Comparison of ENCODE assay signal across 10 cellular contexts in genomic region chr15:67185621-67186225, GRCh38.
DNase-seq lines count a peak whose midpoint lies in the region; ATAC-seq, FAIRE-seq and TF ChIP-seq lines count a peak whose summit lies in the region.
"Had no signal": no experiment of that assay in that cellular context is flagged by ENCODE, and none has a peak within 500 bp of the region (broad histone marks: within the 10 kb centered on the region; RNA-seq: fewer than 3 reads in every experiment).

No MANE protein-coding gene starts in this region.

- FAIRE-seq in GM12891 (lab: Jason Lieb, UNC), result peak; percentile 45
- FAIRE-seq: colon had no signal

- peaks cover 39 to 69% of the 10 kb centered on the region in 2 donors for H3K36me3 Mint-ChIP-seq in stimulated activated naive B cell treated with anti-CD40 and anti-IgM and Interleukin-4, amounts not matched to agents 10 μg/mL and 1 μg/mL and 100 μg/mL, for 72 hours
- peaks cover 45% of the 10 kb centered on the region for H3K36me3 Mint-ChIP-seq in type B pancreatic cell

- peaks cover 13 to 25% of the 10 kb centered on the region in 2 donors for H3K4me1 Mint-ChIP-seq in stimulated activated naive B cell treated with anti-CD40 and anti-IgM and Interleukin-4, amounts not matched to agents 10 μg/mL and 1 μg/mL and 100 μg/mL, for 72 hours
- peaks cover 17% of the 10 kb centered on the region for H3K4me1 Mint-ChIP-seq in type B pancreatic cell (ENCODE audit: unreplicated experiment)

- H3K4me1 ChIP-seq in left lung, result peaks cover 7 to 14% of the 10 kb centered on the region in 2 donors

- TF ChIP-seq CTCF in type B pancreatic cell (conservative IDR thresholded peaks at IDR 0.05) (no peak), left lung (IDR thresholded peaks at IDR 0.05) (no peak)

- H3K4me3 Mint-ChIP-seq in stimulated activated naive B cell treated with anti-CD40 and anti-IgM and Interleukin-4, amounts not matched to agents 10 μg/mL and 1 μg/mL and 100 μg/mL, for 72 hours, result no peak overlapping the region
- no peak overlapping the region for H3K4me3 Mint-ChIP-seq in type B pancreatic cell

- peak overlapping the region; percentile 92 for H3K27ac Mint-ChIP-seq in stimulated activated naive B cell treated with anti-CD40 and anti-IgM and Interleukin-4, amounts not matched to agents 10 μg/mL and 1 μg/mL and 100 μg/mL, for 72 hours
- no peak overlapping the region for H3K27ac Mint-ChIP-seq in type B pancreatic cell

- H3K36me3 ChIP-seq in left lung, result peaks cover 0 to 70% of the 10 kb centered on the region in 2 donors

- no peaks in the 10 kb centered on the region for H3K27me3 ChIP-seq in left lung

- H3K9me3 Mint-ChIP-seq in stimulated activated naive B cell treated with anti-CD40 and anti-IgM and Interleukin-4, amounts not matched to agents 10 μg/mL and 1 μg/mL and 100 μg/mL, for 72 hours, result no peaks in the 10 kb centered on the region
- H3K9me3 Mint-ChIP-seq in type B pancreatic cell, result no peaks in the 10 kb centered on the region

- H3K4me3 ChIP-seq in left lung, result no peak overlapping the region

- H3K9me3 ChIP-seq in left lung, result no peaks in the 10 kb centered on the region

- TF ChIP-seq POLR2A in GM12891 (IDR thresholded peaks at IDR 0.05; ENCODE audit: low read depth, low read length), result no peak

- DNase-seq in GM12891 (ENCODE audit: insufficient read length, low spot score), result no peak
- peak; percentile 56 for DNase-seq in SW480 (ENCODE audit: low spot score)
- DNase-seq in fibroblast of peridontal ligament (ENCODE audit: extremely low read depth), result peak; percentile 31
- DNase-seq in stimulated activated naive B cell treated with anti-CD40 and anti-IgM and Interleukin-4, amounts not matched to agents 10 μg/mL and 1 μg/mL and 100 μg/mL, for 72 hours, result peak; percentile 65
- DNase-seq in type B pancreatic cell (ENCODE audit: extremely low spot score, unreplicated experiment), result no peak
- DNase-seq in globus pallidus (ENCODE audit: low spot score), result no peak
- DNase-seq in left lung, result no peak
- DNase-seq: NCI-H187 had no signal

- peak; percentile 96 to 97 for ATAC-seq in stimulated activated naive B cell treated with anti-CD40 and anti-IgM and Interleukin-4, amounts not matched to agents 10 μg/mL and 1 μg/mL and 100 μg/mL, for 72 hours (replicated peaks)
- ATAC-seq in left lung (no peak), HG03108 (IDR thresholded peaks at IDR 0.05; ENCODE audit: unreplicated experiment) (no peak)

- peak overlapping the region in 1 of 2 donors; percentile 13 for H3K27ac ChIP-seq in left lung

- H3K27me3 Mint-ChIP-seq in stimulated activated naive B cell treated with anti-CD40 and anti-IgM and Interleukin-4, amounts not matched to agents 10 μg/mL and 1 μg/mL and 100 μg/mL, for 72 hours, result no peaks in the 10 kb centered on the region
- no peaks in the 10 kb centered on the region for H3K27me3 Mint-ChIP-seq in type B pancreatic cell

- intact Hi-C loops in left lung (cut with DNase I), result no loop called here

TF ChIP-seq in GM12891, 5 proteins besides CTCF, POLR2A, EP300 and RAD21:
- TF ChIP-seq PAX5 (IDR thresholded peaks at IDR 0.05; ENCODE audit: insufficient read depth, low read length, severe bottlenecking) (no peak), POU2F2 (IDR thresholded peaks at IDR 0.05; ENCODE audit: low read depth, low read length) (no peak), SPI1 (IDR thresholded peaks at IDR 0.05; ENCODE audit: low read depth, low read length) (no peak), POLR2AphosphoS5 (IDR thresholded peaks at IDR 0.05; ENCODE audit: low read depth, low read length) (no peak), TAF1 (IDR thresholded peaks at IDR 0.05; ENCODE audit: low read depth, low read length) (no peak)

Comparison
In these comparisons a context has a peak if more than half of its experiments do, and no peak if none do; other contexts are left out.
1. DNase-seq: peak in SW480 (single experiment), fibroblast of peridontal ligament (single experiment) and stimulated activated naive B cell treated with anti-CD40 and anti-IgM and Interleukin-4, amounts not matched to agents 10 μg/mL and 1 μg/mL and 100 μg/mL, for 72 hours (single experiment); none in GM12891 (single experiment), type B pancreatic cell (single experiment), globus pallidus (single experiment) and left lung (0 of 2).
2. ATAC-seq: peak in stimulated activated naive B cell treated with anti-CD40 and anti-IgM and Interleukin-4, amounts not matched to agents 10 μg/mL and 1 μg/mL and 100 μg/mL, for 72 hours (2 of 2); none in left lung (single experiment) and HG03108 (single experiment).